17 cellular contexts compared by ENCODE assay signal in the genomic region with DNA sequence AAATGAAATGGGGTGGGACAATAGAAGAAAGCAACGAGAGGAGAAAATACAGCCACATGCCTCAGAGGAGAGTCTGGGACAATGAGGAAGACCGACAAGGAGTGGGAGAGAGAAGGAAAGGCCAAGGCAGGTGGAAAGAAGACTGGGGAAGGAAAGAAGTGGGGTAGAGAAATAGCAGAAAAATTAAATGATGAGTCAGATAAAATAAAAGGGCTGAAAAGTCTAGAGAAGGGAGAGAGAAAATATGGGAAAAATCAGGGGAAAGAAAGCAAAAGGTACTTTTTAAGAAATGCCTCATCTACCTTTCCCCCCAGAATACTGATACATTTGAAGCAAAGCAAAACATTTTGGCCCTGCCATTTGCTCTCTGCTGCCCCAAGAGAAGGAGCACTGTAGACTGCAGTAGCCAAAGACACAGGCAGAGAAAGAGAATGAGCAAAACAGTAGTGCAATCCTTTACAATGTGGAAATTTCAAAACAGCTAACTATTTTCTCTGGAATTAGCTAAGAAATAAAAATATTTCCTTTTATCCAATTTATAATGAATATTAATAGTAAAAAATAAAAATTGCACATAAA. TPM values are rescaled to one million over a fixed set of nuclear protein-coding genes. Genes with fewer than 3 reads are reported as not detected.
DNase-seq lines count a peak whose midpoint lies in the region; ATAC-seq and TF ChIP-seq lines count a peak whose summit lies in the region.
"Had no signal": no experiment of that assay in that cellular context is flagged by ENCODE, and none has a peak within 500 bp of the region (broad histone marks: within the 10 kb centered on the region; RNA-seq: fewer than 3 reads in every experiment).

No MANE protein-coding gene starts in this region.

- H3K18ac ChIP-seq in IMR-90 (ENCODE audit: low read depth, low read length), result no peak overlapping the region

- H3K4me3 Mint-ChIP-seq in nephron, result no peak overlapping the region

- H3K36me3 ChIP-seq in IMR-90 (ENCODE audit: control insufficient read depth, insufficient read depth, low read length) (no peaks in the 10 kb centered on the region), brain microvascular endothelial cell (replicated peaks) (no peaks in the 10 kb centered on the region)
- H3K36me3 ChIP-seq: esophagus muscularis mucosa, suprapubic skin had no signal

- POLR2A ChIA-PET in IMR-90 (lab: Charles Lee; ENCODE audit: unreplicated experiment), result interaction anchor here (0.7 kb wide), 1 partner anchor 953 kb away, joined by 6 read pairs; no protein-coding TSS in a partner anchor

- no peak for TF ChIP-seq RAD21 in IMR-90 (IDR thresholded peaks at IDR 0.05; ENCODE audit: low read length)

- H3K27me3 Mint-ChIP-seq in nephron (ENCODE audit: low read depth), result peaks cover 33% of the 10 kb centered on the region

- no peak overlapping the region for H2AK9ac ChIP-seq in IMR-90 (replicated peaks; ENCODE audit: low read depth, low read length, poor library complexity)

- intact Hi-C loops in IMR-90 (cut with micrococcal nuclease), result no loop called here

- no peaks in the 10 kb centered on the region for H3K4me1 ChIP-seq in IMR-90 (ENCODE audit: control insufficient read depth, insufficient read depth, low read length)
- H3K4me1 ChIP-seq: esophagus muscularis mucosa had no signal

- no peaks in the 10 kb centered on the region for H3K4me1 Mint-ChIP-seq in nephron

- CTCF ChIA-PET in IMR-90 (lab: Yijun Ruan, JAX), result interaction anchor here (0.7 kb wide), 1 partner anchor 34 kb away, joined by 3 read pairs; the partner anchor contains the start of gene ASB10

- TF ChIP-seq CTCF in AG10803 (conservative IDR thresholded peaks at IDR 0.05; ENCODE audit: low read length) (peak; percentile 19; the same call in 1 of the 2 replicates), IMR-90 (conservative IDR thresholded peaks at IDR 0.05; ENCODE audit: low read depth, low read length) (no peak), brain microvascular endothelial cell (IDR thresholded peaks at IDR 0.05; ENCODE audit: low read depth, low read length, missing control alignments) (peak; percentile 49), nephron (IDR thresholded peaks at IDR 0.05; ENCODE audit: unreplicated experiment in 3 of 3) (peak in 2 of 3 experiments; percentile 18 to 32)

- no peak for TF ChIP-seq POLR2A in IMR-90 (IDR thresholded peaks at IDR 0.05; ENCODE audit: low read depth, low read length)

- no peak overlapping the region for H2BK120ac ChIP-seq in IMR-90 (ENCODE audit: low read depth, low read length)

- 31% methylated on average over 2 of the region's 2 CpGs; no CpG with 5 or more reads in 1 of the 2 experiments for WGBS in IMR-90 (ENCODE audit: extremely low coverage in 2 of 2, insufficient read length in 1 of 2), 2 experiments

- H3K27ac ChIP-seq in IMR-90 (ENCODE audit: insufficient read depth, low read length), result no peak overlapping the region
- no peak overlapping the region for H3K27ac ChIP-seq in brain microvascular endothelial cell
- H3K27ac ChIP-seq: esophagus muscularis mucosa, suprapubic skin had no signal

- H2BK20ac ChIP-seq in IMR-90 (ENCODE audit: low read depth, low read length), result no peak overlapping the region

- DNase-seq in AG10803 (ENCODE audit: low read depth) (no peak), IMR-90 (no peak), brain microvascular endothelial cell (no peak)
- DNase-seq: caudate nucleus; NCI-H226; right cardiac atrium; stimulated activated CD4-positive, alpha-beta T cell treated with anti-CD3 and anti-CD28 coated beads, Interleukin-15, amount 100 ng/mL, for 24 hours; T1000 had no signal

- H2AFZ ChIP-seq in IMR-90 (replicated peaks; ENCODE audit: low read length, poor library complexity), result no peak overlapping the region

- no peaks in the 10 kb centered on the region for H3K9me3 Mint-ChIP-seq in nephron

- in situ Hi-C loops in IMR-90 (cut with MboI; ENCODE audit: low sequenced_read_pairs) (no loop called here), brain microvascular endothelial cell (cut with HindIII; ENCODE audit: low pct_ligation_motif_present, low sequenced_read_pairs) (no loop called here)

- dilution Hi-C loops in IMR-90 (cut with HindIII; ENCODE audit: low sequenced_read_pairs, unreplicated experiment), result no loop called here

- H3K36me3 Mint-ChIP-seq in nephron (ENCODE audit: low read depth), result no peaks in the 10 kb centered on the region

- H3K14ac ChIP-seq in IMR-90 (replicated peaks; ENCODE audit: low read depth, low read length), result no peak overlapping the region

- H4K5ac ChIP-seq in IMR-90 (ENCODE audit: low read depth, low read length), result no peak overlapping the region

- H2BK15ac ChIP-seq in IMR-90 (ENCODE audit: low read depth, low read length), result no peak overlapping the region

- ATAC-seq in IMR-90 (ENCODE audit: low read depth) (no peak), HG03159 (IDR thresholded peaks at IDR 0.05; ENCODE audit: unreplicated experiment) (no peak), GM21825 (IDR thresholded peaks at IDR 0.05; ENCODE audit: unreplicated experiment) (no peak), HG03520 (IDR thresholded peaks at IDR 0.05; ENCODE audit: unreplicated experiment) (no peak)
- ATAC-seq: right cardiac atrium had no signal

- no peak overlapping the region for H3K4me2 ChIP-seq in IMR-90 (ENCODE audit: low read depth, low read length)

- no peaks in the 10 kb centered on the region for H3K79me1 ChIP-seq in IMR-90 (ENCODE audit: low read depth in 1 of 2, low read length in 2 of 2)

- no peaks in the 10 kb centered on the region for H3K9me3 ChIP-seq in IMR-90 (ENCODE audit: control insufficient read depth, insufficient read depth, low read length)
- H3K9me3 ChIP-seq: esophagus muscularis mucosa, suprapubic skin had no signal

- no peak overlapping the region for H2AK5ac ChIP-seq in IMR-90 (ENCODE audit: low read depth, low read length)

- BruUV-seq in IMR-90 (replicated peaks; lab: Mats Ljungman, UMichigan), result no TSS peak

- H4K20me1 ChIP-seq in IMR-90 (ENCODE audit: insufficient read depth, low read length), result no peaks in the 10 kb centered on the region

- no peaks in the 10 kb centered on the region for H3K9me1 ChIP-seq in IMR-90 (ENCODE audit: insufficient read depth, low read length)

- no peak overlapping the region for H3K9ac ChIP-seq in IMR-90 (ENCODE audit: low read depth, low read length)

- no peak overlapping the region for H4K8ac ChIP-seq in IMR-90 (ENCODE audit: low read depth in 2 of 2, low read length in 2 of 2)

- H3K4ac ChIP-seq in IMR-90 (ENCODE audit: low read depth, low read length), result no peak overlapping the region

- no peak overlapping the region for H3K56ac ChIP-seq in IMR-90 (ENCODE audit: extremely low read depth, insufficient read depth, low read length)

- H3K27me3 ChIP-seq in IMR-90 (ENCODE audit: control insufficient read depth, insufficient read depth, low read length) (peaks cover 74% of the 10 kb centered on the region), brain microvascular endothelial cell (replicated peaks) (peaks cover 40% of the 10 kb centered on the region)

- H3K27ac Mint-ChIP-seq in nephron, result no peak overlapping the region

- H4K91ac ChIP-seq in IMR-90 (ENCODE audit: insufficient read depth, low read depth, low read length), result no peak overlapping the region

- no peak overlapping the region for H2BK5ac ChIP-seq in IMR-90 (ENCODE audit: low read depth, low read length, poor library complexity, severe bottlenecking)

- H3K23ac ChIP-seq in IMR-90 (ENCODE audit: low read depth, low read length), result no peak overlapping the region; the same call in 1 of the 2 replicates

- H3K4me3 ChIP-seq in AG10803 (ENCODE audit: low read length), result no peak overlapping the region
- no peak overlapping the region for H3K4me3 ChIP-seq in IMR-90 (ENCODE audit: insufficient read depth, low read depth, low read length)
- H3K4me3 ChIP-seq in brain microvascular endothelial cell (ENCODE audit: low read depth, low read length), result no peak overlapping the region
- H3K4me3 ChIP-seq: esophagus muscularis mucosa, suprapubic skin had no signal

TF ChIP-seq in IMR-90, 13 proteins besides CTCF, POLR2A, EP300 and RAD21:
- no peak for TF ChIP-seq MAZ (IDR thresholded peaks at IDR 0.05; ENCODE audit: borderline replicate concordance, low read depth, low read length)
- no peak for TF ChIP-seq USF2 (IDR thresholded peaks at IDR 0.05; ENCODE audit: low read depth, low read length)
- no peak for TF ChIP-seq FOS (IDR thresholded peaks at IDR 0.05; ENCODE audit: low read depth, low read length)
- TF ChIP-seq MAFK (IDR thresholded peaks at IDR 0.05; ENCODE audit: low read depth, low read length), result peak; percentile 63
- no peak for TF ChIP-seq BHLHE40 (IDR thresholded peaks at IDR 0.05; ENCODE audit: low read depth, low read length)

RNA-seq across cellular contexts. Expression of gene GBX1, which starts 14.5 kb away (rescaled TPM):
- not detected in 2 replicates for total RNA-seq in IMR-90 (2012; rRNA removed)
- polyA plus RNA-seq in IMR-90 (2012; rRNA removed), result not detected in 2 replicates
- not detected in 2 replicates for polyA plus RNA-seq in IMR-90 (2012; cell fraction: cytosol; rRNA removed)
- not detected in 2 replicates for polyA plus RNA-seq in IMR-90 (2012; cell fraction: nucleus; rRNA removed; ENCODE audit: low replicate concordance)
- total RNA-seq: esophagus muscularis mucosa, H4, mucosa of gallbladder, suprapubic skin had no signal

RNA-seq across cellular contexts. Expression of gene ASB10, which starts 34.0 kb away (rescaled TPM):
- not detected in 2 replicates for total RNA-seq in IMR-90 (2012; rRNA removed)
- polyA plus RNA-seq in IMR-90 (2012; rRNA removed), result not detected in 2 replicates
- not detected in 2 replicates for polyA plus RNA-seq in IMR-90 (2012; cell fraction: cytosol; rRNA removed)
- not detected in 2 replicates for polyA plus RNA-seq in IMR-90 (2012; cell fraction: nucleus; rRNA removed; ENCODE audit: low replicate concordance)
- total RNA-seq: esophagus muscularis mucosa, H4, lower leg skin, mucosa of gallbladder, suprapubic skin had no signal

RNA-seq across cellular contexts. Expression of gene H2BK1, which starts 57.3 kb away (rescaled TPM):
- not detected in 2 replicates for total RNA-seq in IMR-90 (2012; rRNA removed)
- polyA plus RNA-seq in IMR-90 (2012; rRNA removed), result not detected in 2 replicates
- polyA plus RNA-seq in IMR-90 (2012; cell fraction: cytosol; rRNA removed), result not detected in 2 replicates
- not detected in 2 replicates for polyA plus RNA-seq in IMR-90 (2012; cell fraction: nucleus; rRNA removed; ENCODE audit: low replicate concordance)
- total RNA-seq: esophagus muscularis mucosa, lower leg skin, mucosa of gallbladder, right cardiac atrium, suprapubic skin had no signal
- polyA plus RNA-seq: right cardiac atrium had no signal
